8 cellular contexts compared by ENCODE assay signal in genomic region chr7:74553596-74554012, GRCh38.
DNase-seq lines count a peak whose midpoint lies in the region; ATAC-seq, FAIRE-seq and TF ChIP-seq lines count a peak whose summit lies in the region.
"Not testable (repeated sequence)": the region's sequence is repeated elsewhere in the genome, so short reads cannot be mapped to it uniquely, and the experiment has no call there.

No MANE protein-coding gene starts in this region.

- POLR2A ChIA-PET in GM12878 (lab: Charles Lee), result not testable (repeated sequence)

- not testable (repeated sequence) for H3F3A ChIP-seq in GM23338 (replicated peaks; ENCODE audit: low read depth)

- not testable (repeated sequence) for H3K27me3 Mint-ChIP-seq in GM23338 (ENCODE audit: insufficient read depth, low read depth, poor library complexity)

- H2AFZ ChIP-seq in GM23338, result not testable (repeated sequence)
- H2AFZ ChIP-seq in GM12878 (ENCODE audit: control insufficient read depth, low read depth, low read length), result peak overlapping the region; percentile 55

- not testable (repeated sequence) for H3K4me1 ChIP-seq in GM23338 (ENCODE audit: insufficient read depth); GM12878 (ENCODE audit: control insufficient read depth, insufficient read depth, low read length); mucosa of descending colon (ENCODE audit: low read depth); thymus (ENCODE audit: control insufficient read depth, insufficient read depth, low read length)
- peaks cover 21% of the 10 kb centered on the region for H3K4me1 ChIP-seq in left ventricle myocardium inferior

- not testable (repeated sequence) for TF ChIP-seq EP300 in GM12878 (IDR thresholded peaks at IDR 0.05; ENCODE audit: borderline replicate concordance in 1 of 2, control insufficient read depth in 1 of 2, low read depth in 2 of 2, low read length in 2 of 2)

- peaks cover 24% of the 10 kb centered on the region for H3K36me3 Mint-ChIP-seq in GM23338 (ENCODE audit: low read depth)

- not testable (repeated sequence) for H3K79me2 ChIP-seq in GM23338 (replicated peaks; ENCODE audit: insufficient read depth); GM12878 (ENCODE audit: control insufficient read depth, insufficient read depth, low read length)

- H3K36me3 ChIP-seq in GM23338 (ENCODE audit: insufficient read depth); GM12878 (ENCODE audit: control insufficient read depth in 2 of 2, insufficient read depth in 2 of 2, low read length in 1 of 2); mucosa of descending colon (ENCODE audit: low read depth); thymus (ENCODE audit: control insufficient read depth, insufficient read depth): not testable (repeated sequence)
- H3K36me3 ChIP-seq in left ventricle myocardium inferior, result peaks cover 18% of the 10 kb centered on the region

- not testable (repeated sequence) for H3K9ac ChIP-seq in GM12878 (ENCODE audit: control insufficient read depth, insufficient read depth, low read length)

- TF ChIP-seq POLR2A in GM18505 (IDR thresholded peaks at IDR 0.05; ENCODE audit: borderline replicate concordance, extremely low read depth, insufficient read depth, insufficient read length); NB4 (IDR thresholded peaks at IDR 0.05; ENCODE audit: extremely low read depth, insufficient read length); GM12878 (IDR thresholded peaks at IDR 0.05; ENCODE audit: low read depth, low read length): not testable (repeated sequence)

- ATAC-seq in GM18505 (IDR thresholded peaks at IDR 0.05; ENCODE audit: unreplicated experiment) (peak; percentile 62), GM23338 (peak; percentile 34), GM12878 (peak; percentile 91), mucosa of descending colon (peak; percentile 60)

- SMC1A ChIA-PET in GM12878 (lab: Charles Lee; ENCODE audit: uncharacterized antibody, unreplicated experiment), result interaction anchor here (2.0 kb wide), 1 partner anchor 13 kb away, joined by 9 read pairs; no protein-coding TSS in a partner anchor

- not testable (repeated sequence) for H3K4me3 ChIP-seq in GM23338; NB4 (ENCODE audit: low read depth, low read length); GM12878; left ventricle myocardium inferior; mucosa of descending colon; thymus (ENCODE audit: low read length)

- not testable (repeated sequence) for H3K9me2 ChIP-seq in GM23338 (ENCODE audit: insufficient read depth)

- 31% methylated on average over 9 of the region's 10 CpGs for WGBS in GM12878 (ENCODE audit: insufficient coverage, insufficient replicate concordance, low lambda C conversion rate, missing lambda C conversion rate)
- WGBS in thymus, result 40% methylated on average over 10 of the region's 10 CpGs

- TF ChIP-seq RAD21 in GM12878 (IDR thresholded peaks at IDR 0.05; ENCODE audit: insufficient read depth, low read depth, low read length), result not testable (repeated sequence)

- H3K9me3 ChIP-seq in GM12878 (replicated peaks; ENCODE audit: control insufficient read depth, insufficient read depth, low read length); left ventricle myocardium inferior (replicated peaks); mucosa of descending colon; thymus (ENCODE audit: control insufficient read depth): not testable (repeated sequence)

- intact Hi-C loops in GM12878 (cut with micrococcal nuclease; ENCODE audit: unreplicated experiment); left ventricle myocardium inferior (cut with micrococcal nuclease): not testable (repeated sequence)
- intact Hi-C loops in mucosa of descending colon (cut with DNase I, micrococcal nuclease), result loop anchor here in 1 of 2 donors (10.0 kb wide), 1 partner anchor 129 kb away; no protein-coding TSS in a partner anchor

- DNase-seq in GM23338 (ENCODE audit: low spot score); GM12878 (ENCODE audit: low read depth, low spot score); mucosa of descending colon: not testable (repeated sequence)
- peak; percentile 81 for DNase-seq in NB4 (ENCODE audit: low read depth)
- peak; percentile 12 for DNase-seq in SIG-M5 (lab: John Stamatoyannopoulos, UW)
- DNase-seq in left ventricle myocardium inferior, result peak; percentile 37

- H3K9me3 Mint-ChIP-seq in GM23338, result not testable (repeated sequence)

- not testable (repeated sequence) for H3K27ac Mint-ChIP-seq in GM23338

- peak; percentile 18 for FAIRE-seq in GM12878 (lab: Jason Lieb, UNC)

- CTCF ChIA-PET in GM12878 (lab: Yijun Ruan, JAX), result interaction anchor here (0.7 to 2.2 kb wide), 3 partner anchors 10 to 16 kb away, joined by 3 to 15 read pairs (median 4); no protein-coding TSS in a partner anchor

- not testable (repeated sequence) for H4K20me1 ChIP-seq in GM23338 (replicated peaks; ENCODE audit: insufficient read depth); GM12878 (ENCODE audit: control insufficient read depth, insufficient read depth)

- H3K4me2 ChIP-seq in GM23338; GM12878 (ENCODE audit: control insufficient read depth, insufficient read depth): not testable (repeated sequence)

- in situ Hi-C loops in GM12878 (cut with MboI), result loop anchor here (25.0 kb wide), 1 partner anchor 116 kb away; no protein-coding TSS in a partner anchor

- BruUV-seq in GM12878 (replicated peaks; lab: Mats Ljungman, UMichigan), result not testable (repeated sequence)

- H3K27ac ChIP-seq in GM23338 (ENCODE audit: low read depth); GM12878 (ENCODE audit: control insufficient read depth, insufficient read depth): not testable (repeated sequence)
- peak overlapping the region; percentile 81 for H3K27ac ChIP-seq in left ventricle myocardium inferior (replicated peaks)
- peak overlapping the region; percentile 33 for H3K27ac ChIP-seq in thymus (ENCODE audit: low read depth)

- RAD21 ChIA-PET in GM12878 (lab: Charles Lee; ENCODE audit: unreplicated experiment), result not testable (repeated sequence)

- H3K4me1 Mint-ChIP-seq in GM23338, result not testable (repeated sequence)

- H3K4me3 Mint-ChIP-seq in GM23338, result not testable (repeated sequence)

- H3K27me3 ChIP-seq in GM23338 (ENCODE audit: insufficient read depth); GM12878 (replicated peaks in 1 of 2; ENCODE audit: control insufficient read depth in 2 of 2, insufficient read depth in 2 of 2, low read length in 1 of 2); left ventricle myocardium inferior (ENCODE audit: low read depth); thymus (ENCODE audit: control insufficient read depth, insufficient read depth): not testable (repeated sequence)

- TF ChIP-seq CTCF in GM23338 (conservative IDR thresholded peaks at IDR 0.05; ENCODE audit: low read depth in 2 of 2); NB4 (IDR thresholded peaks at IDR 0.05; ENCODE audit: low read depth, low read length); GM12878 (IDR thresholded peaks at IDR 0.05 in 2 of 3, conservative IDR thresholded peaks at IDR 0.05 in 1 of 3; ENCODE audit: control insufficient read depth in 2 of 3, extremely low read depth in 1 of 3, insufficient read depth in 1 of 3, low read depth in 3 of 3, low read length in 3 of 3); left ventricle myocardium inferior (IDR thresholded peaks at IDR 0.05; ENCODE audit: borderline replicate concordance); mucosa of descending colon (IDR thresholded peaks at IDR 0.05): not testable (repeated sequence)

TF ChIP-seq in GM12878, 131 proteins besides CTCF, POLR2A, EP300 and RAD21:
- TF ChIP-seq SPI1 (IDR thresholded peaks at IDR 0.05; ENCODE audit: borderline replicate concordance, insufficient read depth, low read depth, low read length), result peak; percentile 59; the same call in 1 of the 2 replicates

Comparison
In these comparisons a context has a peak if more than half of its experiments do, and no peak if none do; other contexts are left out.
1. ATAC-seq: peak in every context shown above with its lines; median percentile 91 in GM12878; 62 in GM18505; 60 in mucosa of descending colon; 34 in GM23338.